ENCODE assay signal across 1 cellular context in the genomic region with DNA sequence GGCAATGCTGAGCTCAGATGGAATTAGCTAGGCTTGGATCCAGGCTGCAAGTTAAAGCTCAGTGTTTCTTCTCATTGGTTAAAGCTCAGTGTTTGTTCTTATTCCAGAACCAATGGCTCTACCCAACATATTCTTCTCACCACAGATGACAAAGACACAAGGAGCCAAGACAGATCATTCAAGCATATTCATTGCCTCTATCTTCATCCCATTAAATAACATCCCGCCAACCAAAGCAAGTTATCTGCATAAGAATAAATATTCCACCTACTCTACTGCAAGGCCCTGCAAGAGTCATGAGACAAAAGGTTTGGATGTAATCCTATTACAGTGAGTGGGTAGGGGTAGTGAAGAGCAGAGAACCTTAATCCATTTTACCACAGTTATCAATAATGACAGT.
TF ChIP-seq lines count a peak whose summit lies in the region.

No MANE protein-coding gene starts in this region.

TF ChIP-seq in H1, 55 proteins besides CTCF, POLR2A, EP300 and RAD21 (continued from another document):
- TF ChIP-seq, protein P1, sequence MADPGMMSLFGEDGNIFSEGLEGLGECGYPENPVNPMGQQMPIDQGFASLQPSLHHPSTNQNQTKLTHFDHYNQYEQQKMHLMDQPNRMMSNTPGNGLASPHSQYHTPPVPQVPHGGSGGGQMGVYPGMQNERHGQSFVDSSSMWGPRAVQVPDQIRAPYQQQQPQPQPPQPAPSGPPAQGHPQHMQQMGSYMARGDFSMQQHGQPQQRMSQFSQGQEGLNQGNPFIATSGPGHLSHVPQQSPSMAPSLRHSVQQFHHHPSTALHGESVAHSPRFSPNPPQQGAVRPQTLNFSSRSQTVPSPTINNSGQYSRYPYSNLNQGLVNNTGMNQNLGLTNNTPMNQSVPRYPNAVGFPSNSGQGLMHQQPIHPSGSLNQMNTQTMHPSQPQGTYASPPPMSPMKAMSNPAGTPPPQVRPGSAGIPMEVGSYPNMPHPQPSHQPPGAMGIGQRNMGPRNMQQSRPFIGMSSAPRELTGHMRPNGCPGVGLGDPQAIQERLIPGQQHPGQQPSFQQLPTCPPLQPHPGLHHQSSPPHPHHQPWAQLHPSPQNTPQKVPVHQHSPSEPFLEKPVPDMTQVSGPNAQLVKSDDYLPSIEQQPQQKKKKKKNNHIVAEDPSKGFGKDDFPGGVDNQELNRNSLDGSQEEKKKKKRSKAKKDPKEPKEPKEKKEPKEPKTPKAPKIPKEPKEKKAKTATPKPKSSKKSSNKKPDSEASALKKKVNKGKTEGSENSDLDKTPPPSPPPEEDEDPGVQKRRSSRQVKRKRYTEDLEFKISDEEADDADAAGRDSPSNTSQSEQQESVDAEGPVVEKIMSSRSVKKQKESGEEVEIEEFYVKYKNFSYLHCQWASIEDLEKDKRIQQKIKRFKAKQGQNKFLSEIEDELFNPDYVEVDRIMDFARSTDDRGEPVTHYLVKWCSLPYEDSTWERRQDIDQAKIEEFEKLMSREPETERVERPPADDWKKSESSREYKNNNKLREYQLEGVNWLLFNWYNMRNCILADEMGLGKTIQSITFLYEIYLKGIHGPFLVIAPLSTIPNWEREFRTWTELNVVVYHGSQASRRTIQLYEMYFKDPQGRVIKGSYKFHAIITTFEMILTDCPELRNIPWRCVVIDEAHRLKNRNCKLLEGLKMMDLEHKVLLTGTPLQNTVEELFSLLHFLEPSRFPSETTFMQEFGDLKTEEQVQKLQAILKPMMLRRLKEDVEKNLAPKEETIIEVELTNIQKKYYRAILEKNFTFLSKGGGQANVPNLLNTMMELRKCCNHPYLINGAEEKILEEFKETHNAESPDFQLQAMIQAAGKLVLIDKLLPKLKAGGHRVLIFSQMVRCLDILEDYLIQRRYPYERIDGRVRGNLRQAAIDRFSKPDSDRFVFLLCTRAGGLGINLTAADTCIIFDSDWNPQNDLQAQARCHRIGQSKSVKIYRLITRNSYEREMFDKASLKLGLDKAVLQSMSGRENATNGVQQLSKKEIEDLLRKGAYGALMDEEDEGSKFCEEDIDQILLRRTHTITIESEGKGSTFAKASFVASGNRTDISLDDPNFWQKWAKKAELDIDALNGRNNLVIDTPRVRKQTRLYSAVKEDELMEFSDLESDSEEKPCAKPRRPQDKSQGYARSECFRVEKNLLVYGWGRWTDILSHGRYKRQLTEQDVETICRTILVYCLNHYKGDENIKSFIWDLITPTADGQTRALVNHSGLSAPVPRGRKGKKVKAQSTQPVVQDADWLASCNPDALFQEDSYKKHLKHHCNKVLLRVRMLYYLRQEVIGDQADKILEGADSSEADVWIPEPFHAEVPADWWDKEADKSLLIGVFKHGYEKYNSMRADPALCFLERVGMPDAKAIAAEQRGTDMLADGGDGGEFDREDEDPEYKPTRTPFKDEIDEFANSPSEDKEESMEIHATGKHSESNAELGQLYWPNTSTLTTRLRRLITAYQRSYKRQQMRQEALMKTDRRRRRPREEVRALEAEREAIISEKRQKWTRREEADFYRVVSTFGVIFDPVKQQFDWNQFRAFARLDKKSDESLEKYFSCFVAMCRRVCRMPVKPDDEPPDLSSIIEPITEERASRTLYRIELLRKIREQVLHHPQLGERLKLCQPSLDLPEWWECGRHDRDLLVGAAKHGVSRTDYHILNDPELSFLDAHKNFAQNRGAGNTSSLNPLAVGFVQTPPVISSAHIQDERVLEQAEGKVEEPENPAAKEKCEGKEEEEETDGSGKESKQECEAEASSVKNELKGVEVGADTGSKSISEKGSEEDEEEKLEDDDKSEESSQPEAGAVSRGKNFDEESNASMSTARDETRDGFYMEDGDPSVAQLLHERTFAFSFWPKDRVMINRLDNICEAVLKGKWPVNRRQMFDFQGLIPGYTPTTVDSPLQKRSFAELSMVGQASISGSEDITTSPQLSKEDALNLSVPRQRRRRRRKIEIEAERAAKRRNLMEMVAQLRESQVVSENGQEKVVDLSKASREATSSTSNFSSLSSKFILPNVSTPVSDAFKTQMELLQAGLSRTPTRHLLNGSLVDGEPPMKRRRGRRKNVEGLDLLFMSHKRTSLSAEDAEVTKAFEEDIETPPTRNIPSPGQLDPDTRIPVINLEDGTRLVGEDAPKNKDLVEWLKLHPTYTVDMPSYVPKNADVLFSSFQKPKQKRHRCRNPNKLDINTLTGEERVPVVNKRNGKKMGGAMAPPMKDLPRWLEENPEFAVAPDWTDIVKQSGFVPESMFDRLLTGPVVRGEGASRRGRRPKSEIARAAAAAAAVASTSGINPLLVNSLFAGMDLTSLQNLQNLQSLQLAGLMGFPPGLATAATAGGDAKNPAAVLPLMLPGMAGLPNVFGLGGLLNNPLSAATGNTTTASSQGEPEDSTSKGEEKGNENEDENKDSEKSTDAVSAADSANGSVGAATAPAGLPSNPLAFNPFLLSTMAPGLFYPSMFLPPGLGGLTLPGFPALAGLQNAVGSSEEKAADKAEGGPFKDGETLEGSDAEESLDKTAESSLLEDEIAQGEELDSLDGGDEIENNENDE (IDR thresholded peaks at IDR 0.05; ENCODE audit: insufficient replicate concordance, low read length): no peak
- TF ChIP-seq EGR1 (IDR thresholded peaks at IDR 0.05; ENCODE audit: borderline replicate concordance, low read depth, low read length) (no peak), HDAC2 (IDR thresholded peaks at IDR 0.05; ENCODE audit: borderline replicate concordance in 1 of 2, low read depth in 2 of 2, low read length in 2 of 2) (no peak), NRF1 (IDR thresholded peaks at IDR 0.05; ENCODE audit: low read depth, low read length) (no peak), RFX5 (IDR thresholded peaks at IDR 0.05; ENCODE audit: borderline replicate concordance, low read depth, low read length) (no peak), JUN (IDR thresholded peaks at IDR 0.05; ENCODE audit: low read depth, low read length) (no peak), TBP (IDR thresholded peaks at IDR 0.05; ENCODE audit: low read depth, low read length) (no peak), MAFK (IDR thresholded peaks at IDR 0.05; ENCODE audit: low read depth, low read length) (no peak), EZH2 (IDR thresholded peaks at IDR 0.05; ENCODE audit: low read depth, low read length, severe bottlenecking) (no peak), CBX8 (IDR thresholded peaks at IDR 0.05; ENCODE audit: borderline replicate concordance, low read depth, low read length) (no peak), TAF7 (optimal IDR thresholded peaks at IDR 0.05; ENCODE audit: borderline replicate concordance, low read depth, low read length) (no peak), GTF2F1 (IDR thresholded peaks at IDR 0.05; ENCODE audit: borderline replicate concordance, low read depth, low read length) (no peak)
- TF ChIP-seq, protein P2, sequence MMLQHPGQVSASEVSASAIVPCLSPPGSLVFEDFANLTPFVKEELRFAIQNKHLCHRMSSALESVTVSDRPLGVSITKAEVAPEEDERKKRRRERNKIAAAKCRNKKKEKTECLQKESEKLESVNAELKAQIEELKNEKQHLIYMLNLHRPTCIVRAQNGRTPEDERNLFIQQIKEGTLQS (IDR thresholded peaks at IDR 0.05; ENCODE audit: insufficient read depth, low read depth, low read length): no peak
